19 cellular contexts compared by ENCODE assay signal in the genomic region with DNA sequence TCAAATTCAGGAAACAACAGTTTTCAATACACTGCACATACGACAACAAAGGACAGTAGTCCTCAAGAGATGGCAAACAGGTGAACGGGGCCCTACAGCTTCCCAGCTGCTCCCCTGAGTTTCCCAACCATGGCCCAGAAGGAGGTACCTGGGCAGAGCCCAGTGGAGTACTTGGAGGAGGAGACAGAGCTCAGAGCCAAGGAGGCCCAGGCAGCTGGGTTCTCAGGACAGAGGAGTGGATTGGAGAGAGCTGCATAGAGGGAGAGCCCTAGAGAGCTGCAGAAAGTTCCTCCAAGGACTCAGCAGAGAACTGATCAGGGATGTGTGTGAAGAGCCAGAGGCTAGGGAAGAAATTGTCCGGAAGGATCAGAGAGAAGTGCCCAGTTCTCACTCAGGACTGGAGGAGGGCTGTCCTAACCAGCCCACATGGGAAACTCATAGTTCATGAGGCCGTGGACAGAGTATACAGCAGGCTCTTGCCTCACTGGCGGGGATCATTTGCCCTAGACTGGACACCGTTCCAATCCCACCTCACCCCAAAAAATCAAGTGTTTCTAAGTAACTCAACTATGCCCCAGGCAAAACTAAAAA. TPM values are rescaled to one million over a fixed set of nuclear protein-coding genes. Genes with fewer than 3 reads are reported as not detected.
DNase-seq lines count a peak whose midpoint lies in the region; ATAC-seq and TF ChIP-seq lines count a peak whose summit lies in the region.
"Had no signal": no experiment of that assay in that cellular context is flagged by ENCODE, and none has a peak within 500 bp of the region (broad histone marks: within the 10 kb centered on the region; RNA-seq: fewer than 3 reads in every experiment).

No MANE protein-coding gene starts in this region.

- H3K27me3 Mint-ChIP-seq in activated CD8-positive, alpha-beta T cell treated with anti-CD3 and anti-CD28 coated beads, Interleukin-2, amount 10 ng/mL, durations not matched to agents 7 days and 5 days (ENCODE audit: low read depth), result peaks cover 26% of the 10 kb centered on the region
- no peaks in the 10 kb centered on the region for H3K27me3 Mint-ChIP-seq in activated CD8-positive, alpha-beta T cell treated with anti-CD3 and anti-CD28 coated beads for 36 hours
- H3K27me3 Mint-ChIP-seq in endodermal cell (ENCODE audit: insufficient read depth), result peaks cover 48% of the 10 kb centered on the region

- no peak overlapping the region for H3K4me2 ChIP-seq in neuronal stem cell (ENCODE audit: insufficient read depth, low read length, poor library complexity, severe bottlenecking)

- intact Hi-C loops in activated CD8-positive, alpha-beta T cell treated with anti-CD3 and anti-CD28 coated beads for 36 hours (cut with micrococcal nuclease), result no loop called here

- H3K9ac ChIP-seq in endodermal cell (ENCODE audit: extremely low read depth, low read length, poor library complexity, severe bottlenecking), result no peak overlapping the region
- no peak overlapping the region for H3K9ac ChIP-seq in neuronal stem cell (ENCODE audit: low read depth, low read length, poor library complexity)

- peaks cover 38% of the 10 kb centered on the region for H3K27me3 ChIP-seq in endodermal cell (ENCODE audit: control insufficient read depth, insufficient read depth, low read length, poor library complexity, severe bottlenecking)
- peaks cover 0 to 30% (median 16%) of the 10 kb centered on the region in 3 experiments for H3K27me3 ChIP-seq in neuronal stem cell (ENCODE audit: control insufficient read depth in 3 of 3, insufficient read depth in 3 of 3, low read depth in 1 of 3, low read length in 3 of 3)
- H3K27me3 ChIP-seq: Peyer's patch had no signal

- H3K27ac ChIP-seq in endodermal cell (ENCODE audit: low read depth, low read length), result no peak overlapping the region
- no peak overlapping the region for H3K27ac ChIP-seq in neuronal stem cell (replicated peaks; ENCODE audit: low read length)
- H3K27ac ChIP-seq: Peyer's patch, SJSA1 had no signal

- no peak overlapping the region for H3K23ac ChIP-seq in neuronal stem cell (ENCODE audit: low read depth, low read length, poor library complexity)

- H2AFZ ChIP-seq in neuronal stem cell (ENCODE audit: low read length), result no peak overlapping the region

- H3K4me3 Mint-ChIP-seq in activated CD8-positive, alpha-beta T cell treated with anti-CD3 and anti-CD28 coated beads, Interleukin-2, amount 10 ng/mL, durations not matched to agents 7 days and 5 days, result no peak overlapping the region
- no peak overlapping the region for H3K4me3 Mint-ChIP-seq in activated CD8-positive, alpha-beta T cell treated with anti-CD3 and anti-CD28 coated beads for 36 hours
- H3K4me3 Mint-ChIP-seq in endodermal cell, result no peak overlapping the region
- H3K4me3 Mint-ChIP-seq: CD14-positive monocyte had no signal

- H3K36me3 Mint-ChIP-seq in activated CD8-positive, alpha-beta T cell treated with anti-CD3 and anti-CD28 coated beads, Interleukin-2, amount 10 ng/mL, durations not matched to agents 7 days and 5 days (ENCODE audit: low read depth), result no peaks in the 10 kb centered on the region
- peaks cover 3% of the 10 kb centered on the region for H3K36me3 Mint-ChIP-seq in activated CD8-positive, alpha-beta T cell treated with anti-CD3 and anti-CD28 coated beads for 36 hours (ENCODE audit: low read depth)
- no peaks in the 10 kb centered on the region for H3K36me3 Mint-ChIP-seq in endodermal cell (ENCODE audit: low read depth)

- peak overlapping the region; percentile 1 for H3K18ac ChIP-seq in neuronal stem cell (ENCODE audit: low read length)

- no peaks in the 10 kb centered on the region for H3K79me1 ChIP-seq in neuronal stem cell (ENCODE audit: low read depth, low read length)

- H3K4me1 ChIP-seq in endodermal cell (ENCODE audit: control insufficient read depth, insufficient read depth, low read length) (no peaks in the 10 kb centered on the region), neuronal stem cell (ENCODE audit: control insufficient read depth in 2 of 2, insufficient read depth in 1 of 2, low read depth in 1 of 2, low read length in 2 of 2) (no peaks in the 10 kb centered on the region)
- H3K4me1 ChIP-seq: Peyer's patch, SJSA1 had no signal

- no peak overlapping the region for H3K27ac Mint-ChIP-seq in activated CD8-positive, alpha-beta T cell treated with anti-CD3 and anti-CD28 coated beads, Interleukin-2, amount 10 ng/mL, durations not matched to agents 7 days and 5 days
- H3K27ac Mint-ChIP-seq in activated CD8-positive, alpha-beta T cell treated with anti-CD3 and anti-CD28 coated beads for 36 hours, result no peak overlapping the region
- no peak overlapping the region for H3K27ac Mint-ChIP-seq in endodermal cell
- H3K27ac Mint-ChIP-seq: CD14-positive monocyte had no signal

- no peak overlapping the region for H2BK5ac ChIP-seq in neuronal stem cell (ENCODE audit: low read length)

- H4K91ac ChIP-seq in neuronal stem cell (ENCODE audit: low read depth, low read length, poor library complexity), result no peak overlapping the region

- CTCF ChIA-PET in activated CD8-positive, alpha-beta T cell treated with anti-CD3 and anti-CD28 coated beads, Interleukin-2, amount 10 ng/mL, durations not matched to agents 7 days and 5 days (lab: Charles Lee), result no interaction called here
- CTCF ChIA-PET in activated CD8-positive, alpha-beta T cell treated with anti-CD3 and anti-CD28 coated beads for 36 hours (lab: Charles Lee), result no interaction called here

- H3K9me3 ChIP-seq in endodermal cell (ENCODE audit: control insufficient read depth, low read length) (peaks cover 5% of the 10 kb centered on the region), neuronal stem cell (replicated peaks in 1 of 2; ENCODE audit: control insufficient read depth in 2 of 2, insufficient read depth in 1 of 2, low read depth in 1 of 2, low read length in 2 of 2) (peaks cover 0 to 2% of the 10 kb centered on the region in 2 donors)
- H3K9me3 ChIP-seq: Peyer's patch had no signal

- POLR2A ChIA-PET in activated CD8-positive, alpha-beta T cell treated with anti-CD3 and anti-CD28 coated beads, Interleukin-2, amount 10 ng/mL, durations not matched to agents 7 days and 5 days (lab: Charles Lee), result no interaction called here
- POLR2A ChIA-PET in activated CD8-positive, alpha-beta T cell treated with anti-CD3 and anti-CD28 coated beads for 36 hours (lab: Charles Lee), result no interaction called here

- ATAC-seq in activated CD8-positive, alpha-beta T cell treated with anti-CD3 and anti-CD28 coated beads, Interleukin-2, amount 10 ng/mL, durations not matched to agents 7 days and 5 days, result no peak
- ATAC-seq in activated CD8-positive, alpha-beta T cell treated with anti-CD3 and anti-CD28 coated beads for 36 hours, result no peak
- ATAC-seq in GM18909 (IDR thresholded peaks at IDR 0.05; ENCODE audit: poor library complexity, unreplicated experiment), result no peak

- no peak overlapping the region for H3K4ac ChIP-seq in neuronal stem cell (ENCODE audit: low read length)

- peak; percentile 12 for DNase-seq in activated CD8-positive, alpha-beta T cell treated with anti-CD3 and anti-CD28 coated beads, Interleukin-2, amount 10 ng/mL, durations not matched to agents 7 days and 5 days
- DNase-seq in activated CD8-positive, alpha-beta T cell treated with anti-CD3 and anti-CD28 coated beads for 36 hours, result no peak
- DNase-seq in endodermal cell (peak; percentile 61), neuronal stem cell (ENCODE audit: low spot score) (no peak), NCI-H1930 (lab: John Stamatoyannopoulos, UW) (no peak), NCI-H748 treated with DMSO at 0.1 percent for 48 hours (lab: John Stamatoyannopoulos, UW) (no peak)
- no peak for DNase-seq in activated CD4-positive, alpha-beta T cell treated with anti-CD3 and anti-CD28 coated beads, Interleukin-2, amount 50 U/mL, for 1 hour
- DNase-seq: 8988T, GDM1, NCI-H1105, NCI-H1694, NCI-H2107, NCI-H226, NCI-H524 treated with DMSO at 0.1 percent for 48 hours, Peyer's patch had no signal

- H3K14ac ChIP-seq in neuronal stem cell (ENCODE audit: low read length), result no peak overlapping the region

- no peaks in the 10 kb centered on the region for H3K36me3 ChIP-seq in endodermal cell (ENCODE audit: control insufficient read depth, insufficient read depth, low read length)
- no peaks in the 10 kb centered on the region for H3K36me3 ChIP-seq in neuronal stem cell (replicated peaks in 1 of 2; ENCODE audit: control insufficient read depth in 2 of 2, insufficient read depth in 2 of 2, low read length in 2 of 2)
- H3K36me3 ChIP-seq: Peyer's patch, SJSA1 had no signal

- H2BK120ac ChIP-seq in neuronal stem cell (ENCODE audit: low read depth, low read length), result no peak overlapping the region

- TF ChIP-seq CTCF in activated CD8-positive, alpha-beta T cell treated with anti-CD3 and anti-CD28 coated beads for 36 hours (IDR thresholded peaks at IDR 0.05), result no peak
- no peak for TF ChIP-seq CTCF in endodermal cell (conservative IDR thresholded peaks at IDR 0.05)

- H3K4me3 ChIP-seq in endodermal cell (ENCODE audit: low read length), result no peak overlapping the region
- H3K4me3 ChIP-seq in neuronal stem cell (ENCODE audit: low read length in 2 of 2), result no peak overlapping the region
- H3K4me3 ChIP-seq: Peyer's patch, SJSA1 had no signal

- H2BK15ac ChIP-seq in neuronal stem cell (ENCODE audit: low read length), result no peak overlapping the region

- no peak overlapping the region for H2BK12ac ChIP-seq in neuronal stem cell (ENCODE audit: low read length)

- 81 to 89% methylated on average over 1 to 6 of the region's 6 CpGs for WGBS in endodermal cell (ENCODE audit: insufficient coverage in 1 of 2, insufficient read length in 1 of 2), 2 experiments
- WGBS in neuronal stem cell (ENCODE audit: extremely low coverage in 2 of 2, insufficient read length in 2 of 2, insufficient replicate concordance in 1 of 2), 2 donors, result no CpG with 5 or more reads among the region's 6 CpGs

- peaks cover 8% of the 10 kb centered on the region for H3K4me1 Mint-ChIP-seq in activated CD8-positive, alpha-beta T cell treated with anti-CD3 and anti-CD28 coated beads, Interleukin-2, amount 10 ng/mL, durations not matched to agents 7 days and 5 days (ENCODE audit: low read depth)
- H3K4me1 Mint-ChIP-seq in activated CD8-positive, alpha-beta T cell treated with anti-CD3 and anti-CD28 coated beads for 36 hours (ENCODE audit: low read depth), result no peaks in the 10 kb centered on the region
- no peaks in the 10 kb centered on the region for H3K4me1 Mint-ChIP-seq in endodermal cell

- no peak overlapping the region for H2AK5ac ChIP-seq in neuronal stem cell (ENCODE audit: low read depth, low read length)

- no peak overlapping the region for H4K8ac ChIP-seq in neuronal stem cell (ENCODE audit: low read depth, low read length)

- H3K9me3 Mint-ChIP-seq in activated CD8-positive, alpha-beta T cell treated with anti-CD3 and anti-CD28 coated beads, Interleukin-2, amount 10 ng/mL, durations not matched to agents 7 days and 5 days (ENCODE audit: insufficient read depth), result peaks cover 15% of the 10 kb centered on the region
- H3K9me3 Mint-ChIP-seq in activated CD8-positive, alpha-beta T cell treated with anti-CD3 and anti-CD28 coated beads for 36 hours, result peaks cover 18% of the 10 kb centered on the region
- peaks cover 11% of the 10 kb centered on the region for H3K9me3 Mint-ChIP-seq in endodermal cell

RNA-seq across cellular contexts. Expression of gene ASCL2, which starts 7.6 kb away (rescaled TPM):
- under 1 TPM; 0.13 to 0.53 TPM for total RNA-seq in activated CD8-positive, alpha-beta T cell treated with anti-CD3 and anti-CD28 coated beads, Interleukin-2, amount 10 ng/mL, durations not matched to agents 7 days and 5 days
- total RNA-seq in activated CD8-positive, alpha-beta T cell treated with anti-CD3 and anti-CD28 coated beads for 36 hours, result 1 to 10 TPM; 2.7 to 3.4 TPM
- total RNA-seq in endodermal cell, result not detected
- 1.2 TPM for polyA plus RNA-seq in endodermal cell (2013, experiment 1 of 2)
- 1.1 TPM for polyA plus RNA-seq in endodermal cell (2013, experiment 2 of 2)
- 0.07 TPM for polyA plus RNA-seq in neuronal stem cell (2013, experiment 1 of 2)
- polyA plus RNA-seq in neuronal stem cell (2013, experiment 2 of 2), result 0.06 TPM
- total RNA-seq: SJSA1 had no signal
- polyA plus RNA-seq: AG04450 had no signal

RNA-seq across cellular contexts. Expression of gene C11orf21, which starts 23.7 kb away (rescaled TPM):
- total RNA-seq in activated CD8-positive, alpha-beta T cell treated with anti-CD3 and anti-CD28 coated beads, Interleukin-2, amount 10 ng/mL, durations not matched to agents 7 days and 5 days, result 10 to 100 TPM; 37.1 to 43.2 TPM
- 1 to 10 TPM; 2.1 to 2.2 TPM for total RNA-seq in activated CD8-positive, alpha-beta T cell treated with anti-CD3 and anti-CD28 coated beads for 36 hours
- under 1 TPM in 1 of 2 donors, not detected in 1; 0.20 TPM for total RNA-seq in endodermal cell
- polyA plus RNA-seq in endodermal cell (2013, experiment 1 of 2), result not detected
- not detected for polyA plus RNA-seq in endodermal cell (2013, experiment 2 of 2)
- polyA plus RNA-seq in neuronal stem cell (2013, experiment 1 of 2), result not detected
- not detected for polyA plus RNA-seq in neuronal stem cell (2013, experiment 2 of 2)
- polyA plus RNA-seq: AG04450 had no signal

RNA-seq across cellular contexts. Expression of gene TSPAN32, which starts 23.8 kb away (rescaled TPM):
- 10 to 100 TPM; 39.7 to 47.0 TPM for total RNA-seq in activated CD8-positive, alpha-beta T cell treated with anti-CD3 and anti-CD28 coated beads, Interleukin-2, amount 10 ng/mL, durations not matched to agents 7 days and 5 days
- total RNA-seq in activated CD8-positive, alpha-beta T cell treated with anti-CD3 and anti-CD28 coated beads for 36 hours, result 1 to 10 TPM; 3.1 to 4.9 TPM
- total RNA-seq in endodermal cell, result not detected
- not detected for polyA plus RNA-seq in endodermal cell (2013, experiment 1 of 2)
- 0.70 TPM for polyA plus RNA-seq in endodermal cell (2013, experiment 2 of 2)
- not detected for polyA plus RNA-seq in neuronal stem cell (2013, experiment 1 of 2)
- polyA plus RNA-seq in neuronal stem cell (2013, experiment 2 of 2), result 0.01 TPM

Comparison
In these comparisons a context has a peak if more than half of its experiments do, and no peak if none do; other contexts are left out.
1. DNase-seq: peak in activated CD8-positive, alpha-beta T cell treated with anti-CD3 and anti-CD28 coated beads, Interleukin-2, amount 10 ng/mL, durations not matched to agents 7 days and 5 days (single experiment) and endodermal cell (single experiment); none in activated CD8-positive, alpha-beta T cell treated with anti-CD3 and anti-CD28 coated beads for 36 hours (single experiment), neuronal stem cell (single experiment), NCI-H1930 (0 of 2), NCI-H748 treated with DMSO at 0.1 percent for 48 hours (single experiment) and activated CD4-positive, alpha-beta T cell treated with anti-CD3 and anti-CD28 coated beads, Interleukin-2, amount 50 U/mL, for 1 hour (single experiment).
2. RNA of gene C11orf21, which starts 23.7 kb away (total RNA-seq): 37.1 to 43.2 TPM in activated CD8-positive, alpha-beta T cell treated with anti-CD3 and anti-CD28 coated beads, Interleukin-2, amount 10 ng/mL, durations not matched to agents 7 days and 5 days; 2.1 to 2.2 TPM in activated CD8-positive, alpha-beta T cell treated with anti-CD3 and anti-CD28 coated beads for 36 hours and 0.20 TPM in endodermal cell; every median in the first group is over 10 times any median in the second.
3. RNA of gene TSPAN32, which starts 23.8 kb away (total RNA-seq): 39.7 to 47.0 TPM in activated CD8-positive, alpha-beta T cell treated with anti-CD3 and anti-CD28 coated beads, Interleukin-2, amount 10 ng/mL, durations not matched to agents 7 days and 5 days; 3.1 to 4.9 TPM in activated CD8-positive, alpha-beta T cell treated with anti-CD3 and anti-CD28 coated beads for 36 hours and not detected in endodermal cell; every median in the first group is over 4 times any median in the second.